Comparison of ENCODE assay signal across 8 cellular contexts in genomic region chr11:126355324-126355925, GRCh38. TPM values are rescaled to one million over a fixed set of nuclear protein-coding genes. Genes with fewer than 3 reads are reported as not detected.
A peak's percentile ranks its signal among the peaks of the same experiment; 100 is the strongest.
DNase-seq lines count a peak whose midpoint lies in the region; ATAC-seq lines count a peak whose summit lies in the region.

A gene with protein sequence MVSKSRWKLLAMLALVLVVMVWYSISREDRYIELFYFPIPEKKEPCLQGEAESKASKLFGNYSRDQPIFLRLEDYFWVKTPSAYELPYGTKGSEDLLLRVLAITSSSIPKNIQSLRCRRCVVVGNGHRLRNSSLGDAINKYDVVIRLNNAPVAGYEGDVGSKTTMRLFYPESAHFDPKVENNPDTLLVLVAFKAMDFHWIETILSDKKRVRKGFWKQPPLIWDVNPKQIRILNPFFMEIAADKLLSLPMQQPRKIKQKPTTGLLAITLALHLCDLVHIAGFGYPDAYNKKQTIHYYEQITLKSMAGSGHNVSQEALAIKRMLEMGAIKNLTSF (plus strand): TSS chr11:126355686. CDS start chr11:126406156, 50,470 bp downstream.

- under 1% methylated on average over 71 of the region's 71 CpGs for WGBS in right cardiac atrium
- WGBS in aorta, 2 donors, result 0 to 1% methylated on average over 37 to 71 of the region's 71 CpGs

- ATAC-seq in GM21723 (IDR thresholded peaks at IDR 0.05; ENCODE audit: unreplicated experiment) (peak; percentile 64), T-helper 17 cell (peak; percentile 80), right cardiac atrium (peak; percentile 85 to 86), aorta (ENCODE audit: low FRiP score) (peak; percentile 87)

- peak within 1 kb of the TSS; percentile 90 for H3K4me3 Mint-ChIP-seq in T-helper 17 cell

- H3K27me3 Mint-ChIP-seq in T-helper 17 cell, result no peaks in the 10 kb centered on the region

- H3K4me1 ChIP-seq in right cardiac atrium (ENCODE audit: control insufficient read depth, insufficient read depth, low read length) (peaks cover 36% of the 10 kb centered on the region), aorta (ENCODE audit: control insufficient read depth in 1 of 2, insufficient read depth in 2 of 2, low read length in 2 of 2) (peaks cover 0 to 9% of the 10 kb centered on the region in 2 donors)

- H3K36me3 Mint-ChIP-seq in T-helper 17 cell (ENCODE audit: low read depth), result no peaks in the 10 kb centered on the region

- H3K4me3 ChIP-seq in right cardiac atrium (ENCODE audit: low read length) (peak within 1 kb of the TSS; percentile 92), aorta (ENCODE audit: low read length in 2 of 2) (peak within 1 kb of the TSS; percentile 89 to 95)

- H3K36me3 ChIP-seq in aorta (ENCODE audit: control insufficient read depth in 1 of 2, insufficient read depth in 2 of 2, low read length in 1 of 2), result no peaks in the 10 kb centered on the region

- H3K27me3 ChIP-seq in right cardiac atrium (ENCODE audit: control insufficient read depth, insufficient read depth), result no peaks in the 10 kb centered on the region
- H3K27me3 ChIP-seq in aorta (ENCODE audit: control insufficient read depth in 1 of 2, insufficient read depth in 2 of 2, low read length in 1 of 2), result no peaks in the 10 kb centered on the region

- peak within 1 kb of the TSS; percentile 89 for H3K27ac ChIP-seq in angular gyrus (ENCODE audit: low read depth, low read length)
- H3K27ac ChIP-seq in right cardiac atrium (ENCODE audit: low read length), result peak within 1 kb of the TSS; percentile 97
- H3K27ac ChIP-seq in aorta (ENCODE audit: low read depth in 1 of 2, low read length in 2 of 2), result peak within 1 kb of the TSS in 1 of 2 donors; percentile 76

- H3K27ac Mint-ChIP-seq in T-helper 17 cell, result peak within 1 kb of the TSS; percentile 78

- intact Hi-C loops in right cardiac atrium (cut with DNase I) (loop anchor here in 1 of 4 donors (5.0 kb wide), 2 partner anchors 38 to 57 kb away; no protein-coding TSS in a partner anchor), aorta (cut with DNase I) (loop anchor here in 1 of 2 donors (5.0 kb wide), 2 partner anchors 48 to 57 kb away; no protein-coding TSS in a partner anchor)

- H3K9me3 ChIP-seq in T-helper 17 cell (ENCODE audit: control insufficient read depth, low read length, poor library complexity, severe bottlenecking), result no peaks in the 10 kb centered on the region
- H3K9me3 ChIP-seq in right cardiac atrium (ENCODE audit: control insufficient read depth, low read length), result no peaks in the 10 kb centered on the region
- no peaks in the 10 kb centered on the region for H3K9me3 ChIP-seq in aorta (ENCODE audit: control insufficient read depth, low read length)

- peaks cover 21% of the 10 kb centered on the region for H3K4me1 Mint-ChIP-seq in T-helper 17 cell

- DNase-seq in EL (peak; percentile 79), LHCN-M2 (ENCODE audit: low read depth) (peak; percentile 58), T-helper 17 cell (peak; percentile 13 to 46 (median 40)), right cardiac atrium (peak; percentile 89 to 96 (median 96)), renal cortical epithelial cell (ENCODE audit: low read depth) (no peak), aorta (peak; percentile 90 to 94)

RNA-seq across cellular contexts. Expression of the gene that starts here (rescaled TPM):
- 36.2 and 36.3 TPM in 2 replicates for total RNA-seq in LHCN-M2 (2014; rRNA removed)
- 25.7 TPM for polyA plus RNA-seq in LHCN-M2 (2012)
- 1 to 10 TPM; 3.0 to 4.8 TPM for total RNA-seq in T-helper 17 cell
- 10 to 100 TPM; 57.3 to 96.9 (median 65.4) TPM for total RNA-seq in right cardiac atrium
- 57.5 TPM for polyA plus RNA-seq in right cardiac atrium
- 13.9 and 17.8 TPM in 2 replicates for total RNA-seq in renal cortical epithelial cell
- total RNA-seq in aorta, result 10 to 100 TPM; 26.5 to 36.3 TPM
- 10 to 100 TPM; 25.4 to 29.9 TPM for polyA plus RNA-seq in aorta
